Comparison of ENCODE assay signal across 37 cellular contexts in the genomic region with DNA sequence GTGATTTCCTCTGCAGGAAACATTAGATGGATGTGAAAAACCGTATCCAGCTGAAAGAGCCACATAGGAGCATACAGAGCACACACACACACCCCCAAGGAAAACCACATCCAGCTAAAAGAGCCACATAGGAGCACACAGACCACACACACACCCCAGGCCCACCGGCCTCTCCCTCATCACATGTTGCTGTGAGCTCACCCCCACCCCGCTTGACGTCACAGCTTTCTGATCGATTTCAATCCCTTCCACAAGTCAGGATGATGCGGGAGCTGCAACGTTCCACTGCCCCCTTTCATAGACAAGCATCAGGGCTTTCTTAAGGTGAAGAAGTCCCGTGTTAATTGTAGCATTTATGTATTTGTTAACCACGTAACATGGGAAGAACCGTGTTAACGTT.
DNase-seq lines count a peak whose midpoint lies in the region; ATAC-seq, FAIRE-seq and TF ChIP-seq lines count a peak whose summit lies in the region.
"Had no signal": no experiment of that assay in that cellular context is flagged by ENCODE, and none has a peak within 500 bp of the region (broad histone marks: within the 10 kb centered on the region; RNA-seq: fewer than 3 reads in every experiment).

No MANE protein-coding gene starts in this region.

- H3K9me3 ChIP-seq in HepG2 (ENCODE audit: low read length) (peaks cover 24% of the 10 kb centered on the region), right lobe of liver (no peaks in the 10 kb centered on the region), Karpas-422 (ENCODE audit: low read length) (peaks cover 3% of the 10 kb centered on the region; the same call in 1 of the 2 replicates), neural progenitor cell (ENCODE audit: low read depth) (no peaks in the 10 kb centered on the region), body of pancreas (peaks cover 0 to 10% (median 0%) of the 10 kb centered on the region in 3 donors)
- H3K9me3 ChIP-seq: A549, BE2C had no signal

- BruUV-seq in HepG2 (replicated peaks; lab: Mats Ljungman, UMichigan), result no TSS peak

- in situ Hi-C loops in HepG2 (cut with HindIII; ENCODE audit: extremely low pct_ligation_motif_present, low pct_unique_long_range_greater_than_20kb), result no loop called here

- H4K20me1 ChIP-seq in HepG2 (ENCODE audit: insufficient read depth, low read length), result no peaks in the 10 kb centered on the region
- H4K20me1 ChIP-seq in Karpas-422 (ENCODE audit: insufficient read depth, low read depth, low read length), result no peaks in the 10 kb centered on the region
- H4K20me1 ChIP-seq in neural progenitor cell (ENCODE audit: low read depth), result no peaks in the 10 kb centered on the region
- H4K20me1 ChIP-seq: BLaER1; BLaER1 treated with 17β-estradiol and CSF1 and Interleukin-3, amounts not matched to agents 10 nM and 100 nM had no signal

- peak overlapping the region; percentile 13 for H3K27ac Mint-ChIP-seq in neural progenitor cell
- H3K27ac Mint-ChIP-seq: B cell; CD14-positive monocyte; CD4-positive, alpha-beta memory T cell; CD4-positive, alpha-beta T cell; CD4-positive, CD25-positive, alpha-beta regulatory T cell; CD8-positive, alpha-beta memory T cell; CD8-positive, alpha-beta T cell had no signal

- ATAC-seq in HepG2 (no peak), right lobe of liver (no peak), body of pancreas (no peak)
- ATAC-seq: A549; CD8-positive, alpha-beta T cell had no signal

- TF ChIP-seq CTCF in HepG2 (CRISPR knock-in tag; IDR thresholded peaks at IDR 0.05), result no peak
- no peak for TF ChIP-seq CTCF in right lobe of liver (IDR thresholded peaks at IDR 0.05)
- TF ChIP-seq CTCF in VCaP (conservative IDR thresholded peaks at IDR 0.05), result no peak
- TF ChIP-seq CTCF in neural progenitor cell (IDR thresholded peaks at IDR 0.05), result no peak
- TF ChIP-seq CTCF in body of pancreas (IDR thresholded peaks at IDR 0.05), result no peak

- H3K9ac ChIP-seq in HepG2 (ENCODE audit: insufficient read depth, low read depth, low read length), result no peak overlapping the region
- no peak overlapping the region for H3K9ac ChIP-seq in Karpas-422 (ENCODE audit: low read length)
- H3K9ac ChIP-seq in neural progenitor cell, result no peak overlapping the region
- H3K9ac ChIP-seq: BLaER1; BLaER1 treated with 17β-estradiol and CSF1 and Interleukin-3, amounts not matched to agents 10 nM and 100 nM had no signal

- no peaks in the 10 kb centered on the region for H3K79me2 ChIP-seq in HepG2 (ENCODE audit: insufficient read depth, low read length)
- no peaks in the 10 kb centered on the region for H3K79me2 ChIP-seq in Karpas-422 (ENCODE audit: low read length)
- no peaks in the 10 kb centered on the region for H3K79me2 ChIP-seq in neural progenitor cell (ENCODE audit: low read depth)

- H3K4me1 Mint-ChIP-seq in neural progenitor cell, result no peaks in the 10 kb centered on the region
- H3K4me1 Mint-ChIP-seq: B cell; CD14-positive monocyte; CD4-positive, alpha-beta memory T cell; CD4-positive, CD25-positive, alpha-beta regulatory T cell; CD8-positive, alpha-beta memory T cell had no signal

- POLR2A ChIA-PET in HepG2 (lab: Yijun Ruan, JAX), result no interaction called here

- no peaks in the 10 kb centered on the region for H3K36me3 Mint-ChIP-seq in neural progenitor cell
- H3K36me3 Mint-ChIP-seq: CD14-positive monocyte; CD4-positive, CD25-positive, alpha-beta regulatory T cell; CD8-positive, alpha-beta memory T cell; CD8-positive, alpha-beta T cell had no signal

- H2AFZ ChIP-seq in HepG2 (ENCODE audit: low read length), result no peak overlapping the region
- no peak overlapping the region for H2AFZ ChIP-seq in Karpas-422 (ENCODE audit: low read length)
- H2AFZ ChIP-seq in neural progenitor cell (replicated peaks), result no peak overlapping the region

- DNase-seq in HepG2 (ENCODE audit: low spot score), result no peak
- no peak for DNase-seq in right lobe of liver
- DNase-seq in Karpas-422, result peak; percentile 11
- DNase-seq in neural progenitor cell (ENCODE audit: low spot score), result no peak
- no peak for DNase-seq in body of pancreas
- no peak for DNase-seq in urothelium cell line (ENCODE audit: low spot score)
- no peak for DNase-seq in NCI-H748 (lab: John Stamatoyannopoulos, UW; ENCODE audit: unreplicated experiment)
- DNase-seq: 8988T; ACHN; AML-193; BE2C; C1 segment of cervical spinal cord; Caco-2; Calu3; CD4-positive, alpha-beta memory T cell; CD4-positive, alpha-beta T cell; CD4-positive, CD25-positive, alpha-beta regulatory T cell; CD8-positive, alpha-beta memory T cell; CD8-positive, alpha-beta T cell; COR-L47; DMS 273 treated with DMSO at 0.1 percent for 48 hours; DMS153; DMS53; DMS79; DMS79 treated with DMSO at 0.1 percent for 48 hours; DND-41; EL had no signal

- H3K4me1 ChIP-seq in HepG2 (ENCODE audit: insufficient read depth, low read length) (no peaks in the 10 kb centered on the region), right lobe of liver (no peaks in the 10 kb centered on the region), Karpas-422 (ENCODE audit: low read length) (no peaks in the 10 kb centered on the region), neural progenitor cell (no peaks in the 10 kb centered on the region), body of pancreas (no peaks in the 10 kb centered on the region)
- H3K4me1 ChIP-seq: A549, BE2C, Caco-2 had no signal

- TF ChIP-seq POLR2A in HepG2 (IDR thresholded peaks at IDR 0.05; ENCODE audit: insufficient read depth in 1 of 2, low read depth in 2 of 2, low read length in 2 of 2) (no peak), right lobe of liver (IDR thresholded peaks at IDR 0.05) (no peak), body of pancreas (IDR thresholded peaks at IDR 0.05) (no peak)

- FAIRE-seq in HepG2 (lab: Jason Lieb, UNC), result no peak
- FAIRE-seq in urothelium cell line (lab: Jason Lieb, UNC), result no peak
- FAIRE-seq: A204.1, A549, D721Med had no signal

- H3K36me3 ChIP-seq in HepG2 (replicated peaks in 1 of 2; ENCODE audit: control insufficient read depth in 1 of 2, insufficient read depth in 2 of 2, low read length in 2 of 2) (no peaks in the 10 kb centered on the region), right lobe of liver (no peaks in the 10 kb centered on the region), Karpas-422 (ENCODE audit: insufficient read depth, low read length) (no peaks in the 10 kb centered on the region), neural progenitor cell (no peaks in the 10 kb centered on the region), body of pancreas (replicated peaks in 1 of 2; ENCODE audit: insufficient read depth in 1 of 2, low read depth in 2 of 2) (no peaks in the 10 kb centered on the region)
- H3K36me3 ChIP-seq: BE2C; BLaER1; BLaER1 treated with 17β-estradiol and CSF1 and Interleukin-3, amounts not matched to agents 10 nM and 100 nM had no signal

- TF ChIP-seq RAD21 in HepG2 (CRISPR knock-in tag; IDR thresholded peaks at IDR 0.05), result no peak

- H3F3A ChIP-seq in neural progenitor cell (ENCODE audit: low read depth), result no peaks in the 10 kb centered on the region

- H3K4me3 ChIP-seq in HepG2 (replicated peaks in 1 of 3; ENCODE audit: insufficient read depth in 1 of 3, low read depth in 2 of 3, low read length in 3 of 3) (no peak overlapping the region), right lobe of liver (no peak overlapping the region), Karpas-422 (ENCODE audit: low read length) (no peak overlapping the region), neural progenitor cell (no peak overlapping the region), body of pancreas (no peak overlapping the region)
- H3K4me3 ChIP-seq: A549; BLaER1; BLaER1 treated with 17β-estradiol and CSF1 and Interleukin-3, amounts not matched to agents 10 nM and 100 nM had no signal

- H3K4me2 ChIP-seq in HepG2 (ENCODE audit: low read depth, low read length) (no peak overlapping the region), Karpas-422 (ENCODE audit: low read depth, low read length, poor library complexity, severe bottlenecking) (no peak overlapping the region), neural progenitor cell (no peak overlapping the region)
- H3K4me2 ChIP-seq: A549; BLaER1; BLaER1 treated with 17β-estradiol and CSF1 and Interleukin-3, amounts not matched to agents 10 nM and 100 nM had no signal

- H3K4me3 Mint-ChIP-seq in neural progenitor cell, result no peak overlapping the region
- H3K4me3 Mint-ChIP-seq: B cell; CD14-positive monocyte; CD4-positive, alpha-beta memory T cell; CD4-positive, alpha-beta T cell; CD4-positive, CD25-positive, alpha-beta regulatory T cell; CD8-positive, alpha-beta memory T cell; CD8-positive, alpha-beta T cell had no signal

- H3K9me3 Mint-ChIP-seq in neural progenitor cell, result peaks cover 28% of the 10 kb centered on the region

- CTCF ChIA-PET in HepG2 (lab: Yijun Ruan, JAX; ENCODE audit: low intra/inter-chr PET ratio, low total read pairs), result no interaction called here

- intact Hi-C loops in HepG2 (cut with micrococcal nuclease; ENCODE audit: unreplicated experiment), result no loop called here
- intact Hi-C loops in right lobe of liver (cut with DNase I), result no loop called here
- intact Hi-C loops in body of pancreas (cut with DNase I), result no loop called here

- H3K9me2 ChIP-seq in Karpas-422 (replicated peaks; ENCODE audit: insufficient read depth, low read length), result no peaks in the 10 kb centered on the region

- H3K27me3 Mint-ChIP-seq in neural progenitor cell (ENCODE audit: insufficient read depth, low read depth), result peaks cover 5% of the 10 kb centered on the region

- TF ChIP-seq EP300 in HepG2 (IDR thresholded peaks at IDR 0.05; ENCODE audit: low read depth in 2 of 2, low read length in 2 of 2) (no peak), HepG2 (CRISPR knock-in tag; IDR thresholded peaks at IDR 0.05; ENCODE audit: borderline replicate concordance) (no peak)

- H3K27ac ChIP-seq in HepG2 (ENCODE audit: extremely low read length, insufficient read depth, low read length) (no peak overlapping the region), right lobe of liver (no peak overlapping the region), Karpas-422 (ENCODE audit: low read length) (no peak overlapping the region), VCaP (peak overlapping the region; percentile 82), neural progenitor cell (no peak overlapping the region), body of pancreas (no peak overlapping the region)
- H3K27ac ChIP-seq: 22Rv1; A549; BLaER1; BLaER1 treated with 17β-estradiol and CSF1 and Interleukin-3, amounts not matched to agents 10 nM and 100 nM; C4-2B had no signal

- WGBS in HepG2 (ENCODE audit: low lambda C conversion rate), result 11% methylated on average over 10 of the region's 11 CpGs
- 59% methylated on average over 7 of the region's 11 CpGs for WGBS in right lobe of liver (ENCODE audit: insufficient coverage, low coverage, low lambda C conversion rate, missing lambda C conversion rate)
- WGBS in body of pancreas, 2 donors, result 62 to 71% methylated on average over 11 of the region's 11 CpGs

- H3K27me3 ChIP-seq in HepG2 (ENCODE audit: control insufficient read depth in 1 of 2, insufficient read depth in 2 of 2, low read length in 2 of 2) (peaks cover 0 to 15% of the 10 kb centered on the region in 2 experiments; a peak in 1 of 5 replicates), right lobe of liver (no peaks in the 10 kb centered on the region), Karpas-422 (ENCODE audit: low read length) (no peaks in the 10 kb centered on the region), neural progenitor cell (peaks cover 72% of the 10 kb centered on the region), body of pancreas (no peaks in the 10 kb centered on the region)
- H3K27me3 ChIP-seq: BLaER1; BLaER1 treated with 17β-estradiol and CSF1 and Interleukin-3, amounts not matched to agents 10 nM and 100 nM had no signal
